In genomic region chr17:60393840-60394529, GRCh38 we compare ENCODE assay signal across 16 cellular contexts. TPM values are rescaled to one million over a fixed set of nuclear protein-coding genes. Genes with fewer than 3 reads are reported as not detected.
DNase-seq lines count a peak whose midpoint lies in the region; ATAC-seq and TF ChIP-seq lines count a peak whose summit lies in the region.
"Had no signal": no experiment of that assay in that cellular context is flagged by ENCODE, and none has a peak within 500 bp of the region (broad histone marks: within the 10 kb centered on the region; RNA-seq: fewer than 3 reads in every experiment).

No MANE protein-coding gene starts in this region.

- no peak for ATAC-seq in stimulated activated memory B cell treated with anti-CD40 and anti-IgM and Interleukin-4, amounts not matched to agents 10 μg/mL and 1 μg/mL and 100 μg/mL, for 72 hours

- H3F3A ChIP-seq in PC-9 (ENCODE audit: insufficient read depth, low read depth) = peaks cover 40% of the 10 kb centered on the region

- H3K4me3 ChIP-seq in PC-9 (no peak overlapping the region), esophagus (ENCODE audit: low read depth in 1 of 2, low read length in 2 of 2) (no peak overlapping the region), spleen (no peak overlapping the region)

- H3K4me2 ChIP-seq in PC-9 = peak overlapping the region; percentile 97; the same call in 1 of the 2 replicates

- BruUV-seq in PC-9 (replicated peaks; lab: Mats Ljungman, UMichigan) = no TSS peak

- H3K4me3 Mint-ChIP-seq in activated naive CD4-positive, alpha-beta T cell treated with anti-CD3 and anti-CD28 coated beads for 36 hours = peak overlapping the region; percentile 16
- H3K4me3 Mint-ChIP-seq in stimulated activated memory B cell treated with anti-CD40 and anti-IgM and Interleukin-4, amounts not matched to agents 10 μg/mL and 1 μg/mL and 100 μg/mL, for 72 hours = no peak overlapping the region

- H3K27me3 ChIP-seq in PC-9 (ENCODE audit: insufficient read depth, low read depth) = no peaks in the 10 kb centered on the region
- no peaks in the 10 kb centered on the region for H3K27me3 ChIP-seq in esophagus (ENCODE audit: control insufficient read depth in 1 of 2, insufficient read depth in 2 of 2, low read length in 2 of 2)
- H3K27me3 ChIP-seq in spleen (replicated peaks in 1 of 7) = no peaks in the 10 kb centered on the region
- H3K27me3 ChIP-seq: dorsolateral prefrontal cortex, vagina had no signal

- H3K27ac Mint-ChIP-seq in activated naive CD4-positive, alpha-beta T cell treated with anti-CD3 and anti-CD28 coated beads for 36 hours = no peak overlapping the region
- H3K27ac Mint-ChIP-seq in stimulated activated memory B cell treated with anti-CD40 and anti-IgM and Interleukin-4, amounts not matched to agents 10 μg/mL and 1 μg/mL and 100 μg/mL, for 72 hours = no peak overlapping the region

- DNase-seq in activated naive CD4-positive, alpha-beta T cell treated with anti-CD3 and anti-CD28 coated beads for 36 hours = no peak
- no peak for DNase-seq in activated naive CD4-positive, alpha-beta T cell (lab: John Stamatoyannopoulos, UW)
- DNase-seq in PC-9 (peak in 1 of 2 experiments; percentile 81), spleen (no peak), mesenteric fat pad (ENCODE audit: low spot score) (no peak), NCI-H146 (lab: John Stamatoyannopoulos, UW) (no peak)
- DNase-seq: activated CD8-positive, alpha-beta memory T cell treated with anti-CD3 and anti-CD28 coated beads, Interleukin-2, amount 50 U/mL, for 4 hours; HFFc6; T1000 had no signal

- H3K4me1 ChIP-seq in PC-9 (replicated peaks; ENCODE audit: insufficient read depth) = peaks cover 28% of the 10 kb centered on the region
- peaks cover 0 to 2% of the 10 kb centered on the region in 2 donors for H3K4me1 ChIP-seq in esophagus (ENCODE audit: control insufficient read depth in 2 of 2, insufficient read depth in 2 of 2, low read length in 1 of 2)
- H3K4me1 ChIP-seq in spleen = peaks cover 16 to 89% (median 77%) of the 10 kb centered on the region in 6 donors

- POLR2A ChIA-PET in PC-9 (lab: Charles Lee; ENCODE audit: unreplicated experiment) = no interaction called here

- H3K9me3 ChIP-seq in PC-9 (ENCODE audit: insufficient read depth, low read depth) (no peaks in the 10 kb centered on the region), esophagus (ENCODE audit: control insufficient read depth in 2 of 2, insufficient read depth in 1 of 2, low read depth in 1 of 2, low read length in 1 of 2) (no peaks in the 10 kb centered on the region), spleen (no peaks in the 10 kb centered on the region)
- H3K9me3 ChIP-seq: vagina had no signal

- intact Hi-C loops in activated naive CD4-positive, alpha-beta T cell treated with anti-CD3 and anti-CD28 coated beads for 36 hours (cut with micrococcal nuclease) = loop anchor here (2.0 to 10.0 kb wide), 6 partner anchors 131 to 689 kb away; partner anchors contain the start of genes HEATR6, PTRH2, RPS6KB1 and TUBD1
- intact Hi-C loops in PC-9 (cut with micrococcal nuclease; ENCODE audit: unreplicated experiment) = loop anchor here (2.0 kb wide), 1 partner anchor 207 kb away; the partner anchor contains the start of gene PPM1D
- intact Hi-C loops in spleen (cut with DNase I; ENCODE audit: low total_unique reads) = no loop called here

- H3K79me2 ChIP-seq in PC-9 (ENCODE audit: low read depth) = peaks cover 26% of the 10 kb centered on the region

- no peaks in the 10 kb centered on the region for H3K27me3 Mint-ChIP-seq in activated naive CD4-positive, alpha-beta T cell treated with anti-CD3 and anti-CD28 coated beads for 36 hours (ENCODE audit: low read depth)
- H3K27me3 Mint-ChIP-seq in stimulated activated memory B cell treated with anti-CD40 and anti-IgM and Interleukin-4, amounts not matched to agents 10 μg/mL and 1 μg/mL and 100 μg/mL, for 72 hours = no peaks in the 10 kb centered on the region

- no peaks in the 10 kb centered on the region for H3K9me2 ChIP-seq in PC-9 (ENCODE audit: insufficient read depth)

- TF ChIP-seq POLR2A in spleen (IDR thresholded peaks at IDR 0.05) = no peak

- H2AFZ ChIP-seq in PC-9 = no peak overlapping the region

- 66 to 80% methylated on average over 15 of the region's 15 CpGs for WGBS in esophagus, 2 donors
- WGBS in spleen, 5 donors = 80 to 94% (median 82%) methylated on average over 15 of the region's 15 CpGs

- H3K27ac ChIP-seq in PC-9 = peak overlapping the region; percentile 79; the same call in 1 of the 2 replicates
- H3K27ac ChIP-seq in esophagus (ENCODE audit: low read depth in 2 of 2, low read length in 1 of 2) = peak overlapping the region; percentile 63 to 91
- peak overlapping the region in 7 of 8 donors; percentile 36 to 98 (median 96) for H3K27ac ChIP-seq in spleen

- H3K9me3 Mint-ChIP-seq in activated naive CD4-positive, alpha-beta T cell treated with anti-CD3 and anti-CD28 coated beads for 36 hours = no peaks in the 10 kb centered on the region
- H3K9me3 Mint-ChIP-seq in stimulated activated memory B cell treated with anti-CD40 and anti-IgM and Interleukin-4, amounts not matched to agents 10 μg/mL and 1 μg/mL and 100 μg/mL, for 72 hours = no peaks in the 10 kb centered on the region
- H3K9me3 Mint-ChIP-seq: HFFc6 had no signal

- H3K4me1 Mint-ChIP-seq in activated naive CD4-positive, alpha-beta T cell treated with anti-CD3 and anti-CD28 coated beads for 36 hours (ENCODE audit: low read depth) = peaks cover 42% of the 10 kb centered on the region
- H3K4me1 Mint-ChIP-seq in stimulated activated memory B cell treated with anti-CD40 and anti-IgM and Interleukin-4, amounts not matched to agents 10 μg/mL and 1 μg/mL and 100 μg/mL, for 72 hours = peaks cover 75% of the 10 kb centered on the region

- H3K36me3 Mint-ChIP-seq in activated naive CD4-positive, alpha-beta T cell treated with anti-CD3 and anti-CD28 coated beads for 36 hours (ENCODE audit: low read depth) = no peaks in the 10 kb centered on the region
- H3K36me3 Mint-ChIP-seq in stimulated activated memory B cell treated with anti-CD40 and anti-IgM and Interleukin-4, amounts not matched to agents 10 μg/mL and 1 μg/mL and 100 μg/mL, for 72 hours = no peaks in the 10 kb centered on the region

- CTCF ChIA-PET in activated naive CD4-positive, alpha-beta T cell treated with anti-CD3 and anti-CD28 coated beads for 36 hours (lab: Charles Lee) = no interaction called here
- CTCF ChIA-PET in PC-9 (lab: Charles Lee) = no interaction called here

- H4K20me1 ChIP-seq in PC-9 (ENCODE audit: insufficient read depth) = peaks cover 6% of the 10 kb centered on the region; the same call in 1 of the 2 replicates

- TF ChIP-seq CTCF in PC-9 (conservative IDR thresholded peaks at IDR 0.05) (no peak), spleen (IDR thresholded peaks at IDR 0.05 in 8 of 11, conservative IDR thresholded peaks at IDR 0.05 in 3 of 11) (no peak)

- H3K36me3 ChIP-seq in PC-9 (ENCODE audit: low read depth) (no peaks in the 10 kb centered on the region), esophagus (ENCODE audit: control insufficient read depth in 2 of 2, insufficient read depth in 2 of 2, low read length in 1 of 2) (no peaks in the 10 kb centered on the region), spleen (no peaks in the 10 kb centered on the region)
- H3K36me3 ChIP-seq: vagina had no signal

RNA-seq across cellular contexts. Expression of gene USP32, which starts 2.1 kb away (rescaled TPM):
- 10 to 100 TPM; 27.6 to 28.9 TPM for total RNA-seq in activated naive CD4-positive, alpha-beta T cell treated with anti-CD3 and anti-CD28 coated beads for 36 hours
- total RNA-seq in PC-9 (2021) (32.3 and 32.6 TPM in 2 replicates), spleen (100 to 1,000 TPM in 3 of 7 donors, 10 to 100 TPM in 4; 68.5 to 115 (median 85.7) TPM), mesenteric fat pad (69.6 TPM)
- polyA plus RNA-seq in esophagus (10 to 100 TPM in 1 of 2 donors, 1 to 10 TPM in 1; 9.5 to 16.1 TPM), spleen (10 to 100 TPM in 1 of 3 donors, 1 to 10 TPM in 2; 7.3 to 11.1 (median 9.7) TPM)

RNA-seq across cellular contexts. Expression of gene CHCT1, which starts 28.3 kb away (rescaled TPM):
- under 1 TPM; 0.25 to 0.43 TPM for total RNA-seq in activated naive CD4-positive, alpha-beta T cell treated with anti-CD3 and anti-CD28 coated beads for 36 hours
- total RNA-seq in PC-9 (2021) (not detected in 2 replicates), spleen (under 1 TPM in 3 of 7 donors, not detected in 4; 0.38 to 0.52 (median 0.40) TPM), mesenteric fat pad (not detected)
- polyA plus RNA-seq in esophagus (under 1 TPM in 1 of 2 donors, not detected in 1; 0.08 TPM), spleen (under 1 TPM; 0.22 to 0.33 (median 0.32) TPM)
- total RNA-seq: frontal cortex, HFFc6, kidney epithelial cell, vagina had no signal
- polyA plus RNA-seq: AG04450 had no signal
